Comparison of ENCODE assay signal across 9 cellular contexts in the genomic region with DNA sequence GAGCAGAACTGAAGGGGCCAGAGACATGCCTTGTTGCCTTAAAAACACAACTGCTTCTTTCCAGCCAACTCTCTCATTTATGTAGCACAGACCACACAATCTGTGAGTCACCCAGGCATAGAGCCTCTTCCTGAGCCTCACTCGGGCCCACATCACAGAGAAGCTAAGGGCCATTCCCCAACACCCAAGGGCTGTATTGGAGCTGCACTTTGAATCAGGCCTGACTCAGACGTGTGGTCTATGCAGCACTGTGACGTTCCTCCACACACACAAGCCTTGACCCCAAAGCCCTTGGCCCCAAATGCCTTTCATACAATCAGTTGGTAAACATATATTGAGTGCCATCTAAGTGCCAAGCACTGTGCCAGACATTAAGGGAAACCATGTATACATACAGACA.
DNase-seq lines count a peak whose midpoint lies in the region; ATAC-seq and TF ChIP-seq lines count a peak whose summit lies in the region.
"Had no signal": no experiment of that assay in that cellular context is flagged by ENCODE, and none has a peak within 500 bp of the region (broad histone marks: within the 10 kb centered on the region; RNA-seq: fewer than 3 reads in every experiment).

No MANE protein-coding gene starts in this region.

- no peaks in the 10 kb centered on the region for H3K36me3 ChIP-seq in WERI-Rb-1

- ATAC-seq in GM19023 (IDR thresholded peaks at IDR 0.05; ENCODE audit: unreplicated experiment): peak; percentile 91
- ATAC-seq in HG03103 (IDR thresholded peaks at IDR 0.05; ENCODE audit: low read depth, unreplicated experiment): peak; percentile 95

- no peak overlapping the region for H3K27ac ChIP-seq in WERI-Rb-1

- TF ChIP-seq CTCF in choroid plexus epithelial cell (conservative IDR thresholded peaks at IDR 0.05; ENCODE audit: low read depth, low read length) (no peak), WERI-Rb-1 (IDR thresholded peaks at IDR 0.05; ENCODE audit: low read depth, low read length) (no peak)

- no peaks in the 10 kb centered on the region for H3K9me3 ChIP-seq in WERI-Rb-1 (ENCODE audit: severe bottlenecking)

- no peaks in the 10 kb centered on the region for H3K27me3 ChIP-seq in WERI-Rb-1 (ENCODE audit: insufficient read depth, low read depth, severe bottlenecking)

- in situ Hi-C loops in ACHN (cut with HindIII; ENCODE audit: low pct_ligation_motif_present, low pct_unique_long_range_greater_than_20kb, low sequenced_read_pairs): no loop called here

- H3K4me3 ChIP-seq in choroid plexus epithelial cell (ENCODE audit: low read depth, low read length): no peak overlapping the region
- no peak overlapping the region for H3K4me3 ChIP-seq in WERI-Rb-1 (ENCODE audit: low read depth, low read length)
- H3K4me3 ChIP-seq: skin epidermis had no signal

- DNase-seq in ACHN: peak; percentile 51
- peak; percentile 66 for DNase-seq in choroid plexus epithelial cell (ENCODE audit: low read depth)
- no peak for DNase-seq in WERI-Rb-1
- DNase-seq in COLO829 (ENCODE audit: low spot score): no peak
- DNase-seq in inferior parietal cortex (ENCODE audit: extremely low spot score): no peak
- no peak for DNase-seq in NCI-H345 (lab: John Stamatoyannopoulos, UW)

Comparison
In these comparisons a context has a peak if more than half of its experiments do, and no peak if none do; other contexts are left out.
1. DNase-seq: peak in ACHN (single experiment) and choroid plexus epithelial cell (single experiment); none in WERI-Rb-1 (single experiment), COLO829 (single experiment), inferior parietal cortex (single experiment) and NCI-H345 (single experiment).